1 cellular context compared by ENCODE assay signal in the genomic region with DNA sequence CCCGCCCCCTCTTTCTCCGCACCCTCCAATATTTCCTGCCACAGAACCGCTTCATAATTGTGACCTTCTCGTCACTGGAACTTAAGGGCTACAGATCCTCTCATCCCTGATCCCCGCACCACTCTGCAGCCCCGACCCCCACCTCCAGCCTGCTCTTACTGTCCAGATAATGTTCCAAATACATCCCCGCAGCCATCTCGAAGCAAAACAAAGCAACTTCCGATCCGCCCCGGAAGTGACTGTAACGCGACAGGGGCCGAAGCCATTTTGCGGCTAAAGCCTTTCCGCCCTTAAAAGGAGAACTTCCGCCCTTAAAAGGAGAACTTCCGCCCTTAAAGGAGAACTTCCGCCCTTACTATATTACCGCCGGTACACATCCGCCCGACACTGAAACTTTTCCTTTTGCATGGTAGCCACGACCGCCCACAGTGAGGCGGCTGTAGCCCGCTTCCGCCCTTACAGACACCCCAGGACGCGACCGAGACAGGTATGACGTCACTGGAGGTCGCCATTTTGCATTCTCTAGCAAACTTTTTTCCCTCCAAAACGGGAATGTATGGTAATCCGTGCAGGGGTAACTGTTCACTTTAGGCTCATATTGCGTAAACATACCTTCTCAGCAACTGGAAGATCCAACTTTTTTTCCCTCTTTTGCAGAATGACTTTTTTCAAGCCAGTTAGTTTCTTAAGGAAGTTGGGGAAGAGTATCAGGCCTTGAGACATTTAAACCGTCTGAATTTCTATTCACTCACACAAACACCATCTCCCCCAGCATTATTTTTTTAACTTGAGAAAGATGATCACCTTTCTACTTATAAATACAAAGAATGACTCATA.
TF ChIP-seq lines count a peak whose summit lies in the region.

ING4 (minus strand) TSS at position 214 of the 837 bp plus-strand sequence; CDS start at position 196, 18 bp downstream.

TF ChIP-seq in A549, 52 proteins besides CTCF, POLR2A, EP300 and RAD21 (continued from another document):
- TF ChIP-seq, protein P1, sequence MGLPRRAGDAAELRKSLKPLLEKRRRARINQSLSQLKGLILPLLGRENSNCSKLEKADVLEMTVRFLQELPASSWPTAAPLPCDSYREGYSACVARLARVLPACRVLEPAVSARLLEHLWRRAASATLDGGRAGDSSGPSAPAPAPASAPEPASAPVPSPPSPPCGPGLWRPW (IDR thresholded peaks at IDR 0.05): no peak
- no peak for TF ChIP-seq JUNB (IDR thresholded peaks at IDR 0.05)
- TF ChIP-seq CEBPB (IDR thresholded peaks at IDR 0.05): peak in 1 of 2 experiments; percentile 54; a peak in 1 of 4 replicates
- TF ChIP-seq TP53 (CRISPR knock-in tag; IDR thresholded peaks at IDR 0.05): peak; percentile 34; the same call in 1 of the 2 replicates
- 0 out of 2 replicates have a peak, but pooled peaks have one; percentile 24 for TF ChIP-seq PHF8 (IDR thresholded peaks at IDR 0.05; ENCODE audit: borderline replicate concordance, low read depth)
- no peak; the same call in 1 of the 2 replicates for TF ChIP-seq MYC (IDR thresholded peaks at IDR 0.05; ENCODE audit: borderline replicate concordance, low read length)
- TF ChIP-seq MAZ (IDR thresholded peaks at IDR 0.05; ENCODE audit: borderline replicate concordance, low read depth, low read length): no peak
- TF ChIP-seq, protein P2, sequence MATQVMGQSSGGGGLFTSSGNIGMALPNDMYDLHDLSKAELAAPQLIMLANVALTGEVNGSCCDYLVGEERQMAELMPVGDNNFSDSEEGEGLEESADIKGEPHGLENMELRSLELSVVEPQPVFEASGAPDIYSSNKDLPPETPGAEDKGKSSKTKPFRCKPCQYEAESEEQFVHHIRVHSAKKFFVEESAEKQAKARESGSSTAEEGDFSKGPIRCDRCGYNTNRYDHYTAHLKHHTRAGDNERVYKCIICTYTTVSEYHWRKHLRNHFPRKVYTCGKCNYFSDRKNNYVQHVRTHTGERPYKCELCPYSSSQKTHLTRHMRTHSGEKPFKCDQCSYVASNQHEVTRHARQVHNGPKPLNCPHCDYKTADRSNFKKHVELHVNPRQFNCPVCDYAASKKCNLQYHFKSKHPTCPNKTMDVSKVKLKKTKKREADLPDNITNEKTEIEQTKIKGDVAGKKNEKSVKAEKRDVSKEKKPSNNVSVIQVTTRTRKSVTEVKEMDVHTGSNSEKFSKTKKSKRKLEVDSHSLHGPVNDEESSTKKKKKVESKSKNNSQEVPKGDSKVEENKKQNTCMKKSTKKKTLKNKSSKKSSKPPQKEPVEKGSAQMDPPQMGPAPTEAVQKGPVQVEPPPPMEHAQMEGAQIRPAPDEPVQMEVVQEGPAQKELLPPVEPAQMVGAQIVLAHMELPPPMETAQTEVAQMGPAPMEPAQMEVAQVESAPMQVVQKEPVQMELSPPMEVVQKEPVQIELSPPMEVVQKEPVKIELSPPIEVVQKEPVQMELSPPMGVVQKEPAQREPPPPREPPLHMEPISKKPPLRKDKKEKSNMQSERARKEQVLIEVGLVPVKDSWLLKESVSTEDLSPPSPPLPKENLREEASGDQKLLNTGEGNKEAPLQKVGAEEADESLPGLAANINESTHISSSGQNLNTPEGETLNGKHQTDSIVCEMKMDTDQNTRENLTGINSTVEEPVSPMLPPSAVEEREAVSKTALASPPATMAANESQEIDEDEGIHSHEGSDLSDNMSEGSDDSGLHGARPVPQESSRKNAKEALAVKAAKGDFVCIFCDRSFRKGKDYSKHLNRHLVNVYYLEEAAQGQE (IDR thresholded peaks at IDR 0.05): no peak
- TF ChIP-seq KDM1A (IDR thresholded peaks at IDR 0.05; ENCODE audit: low read depth): no peak
- peak; percentile 71; the same call in 1 of the 2 replicates for TF ChIP-seq PBX3 (IDR thresholded peaks at IDR 0.05)
- TF ChIP-seq ZSCAN20 (CRISPR knock-in tag; IDR thresholded peaks at IDR 0.05): 0 out of 2 replicates have a peak, but pooled peaks have one; percentile 28
- peak; percentile 97 for TF ChIP-seq E2F6 (IDR thresholded peaks at IDR 0.05; ENCODE audit: borderline replicate concordance, low read depth)
- no peak for TF ChIP-seq SMC3 (IDR thresholded peaks at IDR 0.05)
- no peak for TF ChIP-seq NFE2L2 (conservative IDR thresholded peaks at IDR 0.05; ENCODE audit: low read length)
- no peak; the same call in 1 of the 2 replicates for TF ChIP-seq EHMT2 (IDR thresholded peaks at IDR 0.05; ENCODE audit: low read depth)
- no peak for TF ChIP-seq POLR2AphosphoS2 (conservative IDR thresholded peaks at IDR 0.05; ENCODE audit: low read length)
- TF ChIP-seq NPAS2 (CRISPR knock-in tag; IDR thresholded peaks at IDR 0.05; ENCODE audit: borderline replicate concordance): no peak
- TF ChIP-seq CBX8 (IDR thresholded peaks at IDR 0.05): no peak
- TF ChIP-seq, protein P3, sequence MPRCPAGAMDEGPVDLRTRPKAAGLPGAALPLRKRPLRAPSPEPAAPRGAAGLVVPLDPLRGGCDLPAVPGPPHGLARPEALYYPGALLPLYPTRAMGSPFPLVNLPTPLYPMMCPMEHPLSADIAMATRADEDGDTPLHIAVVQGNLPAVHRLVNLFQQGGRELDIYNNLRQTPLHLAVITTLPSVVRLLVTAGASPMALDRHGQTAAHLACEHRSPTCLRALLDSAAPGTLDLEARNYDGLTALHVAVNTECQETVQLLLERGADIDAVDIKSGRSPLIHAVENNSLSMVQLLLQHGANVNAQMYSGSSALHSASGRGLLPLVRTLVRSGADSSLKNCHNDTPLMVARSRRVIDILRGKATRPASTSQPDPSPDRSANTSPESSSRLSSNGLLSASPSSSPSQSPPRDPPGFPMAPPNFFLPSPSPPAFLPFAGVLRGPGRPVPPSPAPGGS (IDR thresholded peaks at IDR 0.05): no peak
- no peak; the same call in 1 of the 2 replicates for TF ChIP-seq TFCP2L1 (CRISPR knock-in tag; IDR thresholded peaks at IDR 0.05)
- TF ChIP-seq ZNF302 (CRISPR knock-in tag; IDR thresholded peaks at IDR 0.05): peak; percentile 80
- no peak for TF ChIP-seq FOSL2 (IDR thresholded peaks at IDR 0.05)
- TF ChIP-seq FOSL2 (CRISPR knock-in tag; IDR thresholded peaks at IDR 0.05): peak; percentile 77
- peak; percentile 96 for TF ChIP-seq KDM5A (IDR thresholded peaks at IDR 0.05)
- TF ChIP-seq NR3C1 (IDR thresholded peaks at IDR 0.05): no peak
- TF ChIP-seq, protein P4, sequence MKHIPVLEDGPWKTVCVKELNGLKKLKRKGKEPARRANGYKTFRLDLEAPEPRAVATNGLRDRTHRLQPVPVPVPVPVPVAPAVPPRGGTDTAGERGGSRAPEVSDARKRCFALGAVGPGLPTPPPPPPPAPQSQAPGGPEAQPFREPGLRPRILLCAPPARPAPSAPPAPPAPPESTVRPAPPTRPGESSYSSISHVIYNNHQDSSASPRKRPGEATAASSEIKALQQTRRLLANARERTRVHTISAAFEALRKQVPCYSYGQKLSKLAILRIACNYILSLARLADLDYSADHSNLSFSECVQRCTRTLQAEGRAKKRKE (CRISPR knock-in tag; IDR thresholded peaks at IDR 0.05; ENCODE audit: low read depth): peak; percentile 83; the same call in 1 of the 2 replicates
- peak; percentile 76; the same call in 1 of the 2 replicates for TF ChIP-seq FOXS1 (CRISPR knock-in tag; IDR thresholded peaks at IDR 0.05)
- TF ChIP-seq ZC3H11A (IDR thresholded peaks at IDR 0.05): no peak
- TF ChIP-seq HEYL (CRISPR knock-in tag; IDR thresholded peaks at IDR 0.05): peak; percentile 51; the same call in 1 of the 2 replicates
- TF ChIP-seq RFX5 (IDR thresholded peaks at IDR 0.05): peak; percentile 72; the same call in 1 of the 2 replicates
- no peak for TF ChIP-seq BHLHE40 (IDR thresholded peaks at IDR 0.05; ENCODE audit: low read depth, low read length)
- 0 out of 2 replicates have a peak, but pooled peaks have one; percentile 30 for TF ChIP-seq ESRRA (IDR thresholded peaks at IDR 0.05; ENCODE audit: borderline replicate concordance, low read length)
- TF ChIP-seq HOXB5 (CRISPR knock-in tag; IDR thresholded peaks at IDR 0.05): peak; percentile 83; the same call in 1 of the 2 replicates
- no peak for TF ChIP-seq CBX2 (IDR thresholded peaks at IDR 0.05; ENCODE audit: borderline replicate concordance, low read depth)
- TF ChIP-seq USF2 (IDR thresholded peaks at IDR 0.05): no peak
- no peak for TF ChIP-seq CHD4 (IDR thresholded peaks at IDR 0.05; ENCODE audit: borderline replicate concordance)
- no peak for TF ChIP-seq HDAC2 (IDR thresholded peaks at IDR 0.05)
- TF ChIP-seq MAFK (IDR thresholded peaks at IDR 0.05; ENCODE audit: partially characterized antibody): peak; percentile 36
- TF ChIP-seq SREBF2 (IDR thresholded peaks at IDR 0.05): no peak
- TF ChIP-seq, protein P5, sequence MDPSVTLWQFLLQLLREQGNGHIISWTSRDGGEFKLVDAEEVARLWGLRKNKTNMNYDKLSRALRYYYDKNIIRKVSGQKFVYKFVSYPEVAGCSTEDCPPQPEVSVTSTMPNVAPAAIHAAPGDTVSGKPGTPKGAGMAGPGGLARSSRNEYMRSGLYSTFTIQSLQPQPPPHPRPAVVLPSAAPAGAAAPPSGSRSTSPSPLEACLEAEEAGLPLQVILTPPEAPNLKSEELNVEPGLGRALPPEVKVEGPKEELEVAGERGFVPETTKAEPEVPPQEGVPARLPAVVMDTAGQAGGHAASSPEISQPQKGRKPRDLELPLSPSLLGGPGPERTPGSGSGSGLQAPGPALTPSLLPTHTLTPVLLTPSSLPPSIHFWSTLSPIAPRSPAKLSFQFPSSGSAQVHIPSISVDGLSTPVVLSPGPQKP (IDR thresholded peaks at IDR 0.05; ENCODE audit: low read depth, low read length): peak; percentile 94
- no peak; the same call in 1 of the 2 replicates for TF ChIP-seq GATA3 (IDR thresholded peaks at IDR 0.05; ENCODE audit: borderline replicate concordance)
- peak; percentile 68 for TF ChIP-seq ZFP36 (IDR thresholded peaks at IDR 0.05; ENCODE audit: borderline replicate concordance, partially characterized antibody)
- 0 out of 2 replicates have a peak, but pooled peaks have one; percentile 71 for TF ChIP-seq HOXA7 (CRISPR knock-in tag; IDR thresholded peaks at IDR 0.05)
